Comparison of ENCODE assay signal across 13 cellular contexts in the genomic region with DNA sequence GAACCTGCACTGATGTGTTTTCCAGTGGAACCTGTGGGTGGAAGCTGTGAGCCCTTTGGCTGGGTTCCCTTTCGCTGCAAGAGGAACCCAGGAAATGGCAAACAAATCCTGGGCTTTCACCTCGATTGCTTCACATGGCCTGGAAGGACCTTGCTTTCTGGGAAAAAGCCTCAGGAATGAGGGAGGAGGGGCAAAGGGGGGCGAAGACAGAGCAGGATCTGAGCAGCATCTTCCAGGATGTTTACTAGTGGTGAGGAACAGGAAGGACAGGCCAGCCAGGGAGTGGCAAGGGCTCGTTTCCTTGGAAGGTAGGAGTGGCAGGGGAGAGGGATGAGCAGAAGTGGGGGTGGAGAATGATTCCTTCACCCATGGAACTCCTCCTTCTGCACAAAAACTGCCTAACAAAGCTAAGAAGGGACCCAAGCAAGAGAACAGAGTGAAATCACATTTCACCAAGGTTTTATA. TPM values are rescaled to one million over a fixed set of nuclear protein-coding genes. Genes with fewer than 3 reads are reported as not detected.
DNase-seq lines count a peak whose midpoint lies in the region; ATAC-seq and TF ChIP-seq lines count a peak whose summit lies in the region.
"Had no signal": no experiment of that assay in that cellular context is flagged by ENCODE, and none has a peak within 500 bp of the region (broad histone marks: within the 10 kb centered on the region; RNA-seq: fewer than 3 reads in every experiment).

No MANE protein-coding gene starts in this region.

- DNase-seq in AG08395 (ENCODE audit: low spot score) (peak; percentile 81), epidermal melanocyte (ENCODE audit: insufficient read length, low spot score) (peak; percentile 38), mesothelial cell of epicardium (ENCODE audit: low spot score in 2 of 2, unreplicated experiment in 2 of 2) (no peak), hippocampal formation (lab: John Stamatoyannopoulos, UW) (no peak), NCI-H2107 (lab: John Stamatoyannopoulos, UW) (no peak), osteocyte (ENCODE audit: extremely low spot score, unreplicated experiment) (no peak)
- DNase-seq: activated CD8-positive, alpha-beta T cell treated with anti-CD3 and anti-CD28 coated beads for 36 hours; midbrain; MM.1S; stimulated activated CD4-positive, alpha-beta T cell treated with anti-CD3 and anti-CD28 coated beads, Interleukin-4, amount 100 ng/mL, for 1 hour had no signal

- H3K4me1 Mint-ChIP-seq in mesothelial cell of epicardium, result peaks cover 18% of the 10 kb centered on the region
- peaks cover 26% of the 10 kb centered on the region for H3K4me1 Mint-ChIP-seq in osteocyte (ENCODE audit: unreplicated experiment)

- H3K4me3 Mint-ChIP-seq in mesothelial cell of epicardium, result no peak overlapping the region
- H3K4me3 Mint-ChIP-seq in osteocyte (ENCODE audit: unreplicated experiment), result no peak overlapping the region
- H3K4me3 Mint-ChIP-seq: activated CD8-positive, alpha-beta T cell treated with anti-CD3 and anti-CD28 coated beads for 36 hours; dendritic cell treated with granulocyte-macrophage colony-stimulating factor and Interleukin-4, amounts not matched to agents 40 ng/mL and 50 ng/mL, for 4 days had no signal

- TF ChIP-seq CTCF in LNCAP (IDR thresholded peaks at IDR 0.05) (peak; percentile 24; the same call in 1 of the 2 replicates), mesothelial cell of epicardium (IDR thresholded peaks at IDR 0.05; ENCODE audit: unreplicated experiment) (no peak), osteocyte (IDR thresholded peaks at IDR 0.05) (no peak)

- H3K36me3 Mint-ChIP-seq in mesothelial cell of epicardium (peaks cover 14% of the 10 kb centered on the region), osteocyte (ENCODE audit: unreplicated experiment) (peaks cover 15% of the 10 kb centered on the region)

- H3K9me3 Mint-ChIP-seq in mesothelial cell of epicardium (peaks cover 6% of the 10 kb centered on the region), osteocyte (ENCODE audit: unreplicated experiment) (peaks cover 6% of the 10 kb centered on the region)

- H3K27ac Mint-ChIP-seq in mesothelial cell of epicardium, result peak overlapping the region; percentile 53
- no peak overlapping the region for H3K27ac Mint-ChIP-seq in osteocyte (ENCODE audit: unreplicated experiment)
- H3K27ac Mint-ChIP-seq: activated CD8-positive, alpha-beta T cell treated with anti-CD3 and anti-CD28 coated beads for 36 hours; dendritic cell treated with granulocyte-macrophage colony-stimulating factor and Interleukin-4, amounts not matched to agents 40 ng/mL and 50 ng/mL, for 4 days had no signal

- H3K27me3 Mint-ChIP-seq in mesothelial cell of epicardium (ENCODE audit: low read depth), result no peaks in the 10 kb centered on the region
- H3K27me3 Mint-ChIP-seq in osteocyte (ENCODE audit: unreplicated experiment), result no peaks in the 10 kb centered on the region

- ATAC-seq in GM21717 (IDR thresholded peaks at IDR 0.05; ENCODE audit: unreplicated experiment), result no peak
- ATAC-seq: activated CD8-positive, alpha-beta T cell treated with anti-CD3 and anti-CD28 coated beads for 36 hours had no signal

RNA-seq across cellular contexts. Expression of gene SLC2A10, which starts 5.9 kb away (rescaled TPM):
- 21.7 to 23.8 TPM (median 22.2 TPM) in 3 replicates for total RNA-seq in mesothelial cell of epicardium
- 21.6 and 24.8 TPM in 2 replicates for total RNA-seq in osteocyte
- total RNA-seq: activated CD8-positive, alpha-beta T cell treated with anti-CD3 and anti-CD28 coated beads for 36 hours had no signal

RNA-seq across cellular contexts. Expression of gene TP53RK, which starts 26.1 kb away (rescaled TPM):
- total RNA-seq in mesothelial cell of epicardium (16.2 to 17.3 TPM (median 16.3 TPM) in 3 replicates), osteocyte (13.6 and 15.4 TPM in 2 replicates)

Comparison
In these comparisons a context has a peak if more than half of its experiments do, and no peak if none do; other contexts are left out.
1. DNase-seq: peak in AG08395 (single experiment) and epidermal melanocyte (single experiment); none in mesothelial cell of epicardium (0 of 2), hippocampal formation (0 of 2), NCI-H2107 (single experiment) and osteocyte (single experiment).